11 cellular contexts compared by ENCODE assay signal in genomic region chr11:74683941-74684481, GRCh38. TPM values are rescaled to one million over a fixed set of nuclear protein-coding genes. Genes with fewer than 3 reads are reported as not detected.
DNase-seq lines count a peak whose midpoint lies in the region; ATAC-seq and TF ChIP-seq lines count a peak whose summit lies in the region.
"Had no signal": no experiment of that assay in that cellular context is flagged by ENCODE, and none has a peak within 500 bp of the region (broad histone marks: within the 10 kb centered on the region; RNA-seq: fewer than 3 reads in every experiment).

No MANE protein-coding gene starts in this region.

- peak overlapping the region; percentile 74 for H3K4me2 ChIP-seq in neuronal stem cell (ENCODE audit: insufficient read depth, low read length, poor library complexity, severe bottlenecking)

- H3K4me1 ChIP-seq in right atrium auricular region (peaks cover 0 to 19% of the 10 kb centered on the region in 2 donors), esophagus squamous epithelium (peaks cover 4 to 22% (median 7%) of the 10 kb centered on the region in 3 donors), neuronal stem cell (ENCODE audit: control insufficient read depth in 2 of 2, insufficient read depth in 1 of 2, low read depth in 1 of 2, low read length in 2 of 2) (no peaks in the 10 kb centered on the region)

- H3K36me3 ChIP-seq in right atrium auricular region (no peaks in the 10 kb centered on the region), esophagus squamous epithelium (no peaks in the 10 kb centered on the region), neuronal stem cell (replicated peaks in 1 of 2; ENCODE audit: control insufficient read depth in 2 of 2, insufficient read depth in 2 of 2, low read length in 2 of 2) (no peaks in the 10 kb centered on the region)
- H3K36me3 ChIP-seq: pancreas had no signal

- DNase-seq in left cardiac atrium (peak; percentile 12), right atrium auricular region (ENCODE audit: low spot score) (no peak), esophagus squamous epithelium (lab: John Stamatoyannopoulos, UW) (no peak), neuronal stem cell (ENCODE audit: low spot score) (no peak), NCI-H187 treated with DMSO at 0.1 percent for 48 hours (lab: John Stamatoyannopoulos, UW) (no peak), GM20000 (ENCODE audit: low spot score) (no peak)
- DNase-seq: NCI-H1436, T-helper 9 cell had no signal

- no peak overlapping the region for H2BK120ac ChIP-seq in neuronal stem cell (ENCODE audit: low read depth, low read length)

- H3K4ac ChIP-seq in neuronal stem cell (ENCODE audit: low read length), result no peak overlapping the region

- H3K9ac ChIP-seq in neuronal stem cell (ENCODE audit: low read depth, low read length, poor library complexity), result no peak overlapping the region

- no peak overlapping the region for H3K23ac ChIP-seq in neuronal stem cell (ENCODE audit: low read depth, low read length, poor library complexity)

- no peak overlapping the region for H2BK12ac ChIP-seq in neuronal stem cell (ENCODE audit: low read length)

- WGBS in esophagus squamous epithelium, 2 donors, result 56 to 83% methylated on average over 3 to 11 of the region's 12 CpGs
- no CpG with 5 or more reads among the region's 12 CpGs for WGBS in neuronal stem cell (ENCODE audit: extremely low coverage in 2 of 2, insufficient read length in 2 of 2, insufficient replicate concordance in 1 of 2), 2 donors

- H4K8ac ChIP-seq in neuronal stem cell (ENCODE audit: low read depth, low read length), result no peak overlapping the region

- peak overlapping the region; percentile 25 for H3K18ac ChIP-seq in neuronal stem cell (ENCODE audit: low read length)

- H3K27me3 ChIP-seq in right atrium auricular region, result no peaks in the 10 kb centered on the region
- H3K27me3 ChIP-seq in esophagus squamous epithelium, result peaks cover 0 to 16% (median 0%) of the 10 kb centered on the region in 4 donors
- H3K27me3 ChIP-seq in neuronal stem cell (ENCODE audit: control insufficient read depth in 3 of 3, insufficient read depth in 3 of 3, low read depth in 1 of 3, low read length in 3 of 3), result peaks cover 0 to 7% (median 4%) of the 10 kb centered on the region in 3 experiments
- H3K27me3 ChIP-seq: pancreas had no signal

- no peak overlapping the region for H2BK5ac ChIP-seq in neuronal stem cell (ENCODE audit: low read length)

- H2AK5ac ChIP-seq in neuronal stem cell (ENCODE audit: low read depth, low read length), result peak overlapping the region; percentile 10

- H3K27ac ChIP-seq in right atrium auricular region (peak overlapping the region in 1 of 2 donors; percentile 51), esophagus squamous epithelium (peak overlapping the region in 1 of 4 donors; percentile 34), neuronal stem cell (replicated peaks; ENCODE audit: low read length) (no peak overlapping the region)

- TF ChIP-seq POLR2A in esophagus squamous epithelium (IDR thresholded peaks at IDR 0.05), result no peak

- no peak overlapping the region for H3K4me3 ChIP-seq in right atrium auricular region
- H3K4me3 ChIP-seq in esophagus squamous epithelium, result peak overlapping the region in 3 of 4 donors; percentile 33 to 69 (median 51)
- no peak overlapping the region for H3K4me3 ChIP-seq in neuronal stem cell (ENCODE audit: low read length in 2 of 2)

- ATAC-seq in left cardiac atrium (no peak), HG02884 (IDR thresholded peaks at IDR 0.05; ENCODE audit: unreplicated experiment) (no peak), GM18873 (IDR thresholded peaks at IDR 0.05; ENCODE audit: low FRiP score, unreplicated experiment) (no peak)

- TF ChIP-seq CTCF in right atrium auricular region (IDR thresholded peaks at IDR 0.05) (no peak), esophagus squamous epithelium (IDR thresholded peaks at IDR 0.05) (no peak), GM20000 (IDR thresholded peaks at IDR 0.05; ENCODE audit: extremely low read depth, missing control alignments) (no peak)

- H3K14ac ChIP-seq in neuronal stem cell (ENCODE audit: low read length), result peak overlapping the region; percentile 58

- H2BK15ac ChIP-seq in neuronal stem cell (ENCODE audit: low read length), result peak overlapping the region; percentile 82

- intact Hi-C loops in left cardiac atrium (cut with DNase I), result no loop called here
- intact Hi-C loops in esophagus squamous epithelium (cut with DNase I), result no loop called here

- no peaks in the 10 kb centered on the region for H3K79me1 ChIP-seq in neuronal stem cell (ENCODE audit: low read depth, low read length)

- H3K9me3 ChIP-seq in right atrium auricular region, result no peaks in the 10 kb centered on the region
- no peaks in the 10 kb centered on the region for H3K9me3 ChIP-seq in esophagus squamous epithelium
- peaks cover 0 to 9% of the 10 kb centered on the region in 2 donors for H3K9me3 ChIP-seq in neuronal stem cell (replicated peaks in 1 of 2; ENCODE audit: control insufficient read depth in 2 of 2, insufficient read depth in 1 of 2, low read depth in 1 of 2, low read length in 2 of 2)
- H3K9me3 ChIP-seq: pancreas had no signal

- no peak overlapping the region for H4K91ac ChIP-seq in neuronal stem cell (ENCODE audit: low read depth, low read length, poor library complexity)

- H2AFZ ChIP-seq in neuronal stem cell (ENCODE audit: low read length), result no peak overlapping the region

RNA-seq across cellular contexts. Expression of gene CHRDL2, which starts 47.2 kb away (rescaled TPM):
- total RNA-seq in left cardiac atrium (10 to 100 TPM in 1 of 2 donors, 1 to 10 TPM in 1; 6.1 to 25.4 TPM), right atrium auricular region (1 to 10 TPM; 2.0 to 4.2 TPM), esophagus squamous epithelium (under 1 TPM in 2 of 4 donors, not detected in 2; 0.19 to 0.97 TPM)
- polyA plus RNA-seq in neuronal stem cell (2013, experiment 1 of 2), result 0.81 TPM
- 0.80 TPM for polyA plus RNA-seq in neuronal stem cell (2013, experiment 2 of 2)

Comparison
In these comparisons a context has a peak if more than half of its experiments do, and no peak if none do; other contexts are left out.
1. H3K4me3 ChIP-seq: peak in esophagus squamous epithelium (3 of 4); none in right atrium auricular region (0 of 2) and neuronal stem cell (0 of 2).